ENCODE assay signal across 16 cellular contexts in the genomic region with DNA sequence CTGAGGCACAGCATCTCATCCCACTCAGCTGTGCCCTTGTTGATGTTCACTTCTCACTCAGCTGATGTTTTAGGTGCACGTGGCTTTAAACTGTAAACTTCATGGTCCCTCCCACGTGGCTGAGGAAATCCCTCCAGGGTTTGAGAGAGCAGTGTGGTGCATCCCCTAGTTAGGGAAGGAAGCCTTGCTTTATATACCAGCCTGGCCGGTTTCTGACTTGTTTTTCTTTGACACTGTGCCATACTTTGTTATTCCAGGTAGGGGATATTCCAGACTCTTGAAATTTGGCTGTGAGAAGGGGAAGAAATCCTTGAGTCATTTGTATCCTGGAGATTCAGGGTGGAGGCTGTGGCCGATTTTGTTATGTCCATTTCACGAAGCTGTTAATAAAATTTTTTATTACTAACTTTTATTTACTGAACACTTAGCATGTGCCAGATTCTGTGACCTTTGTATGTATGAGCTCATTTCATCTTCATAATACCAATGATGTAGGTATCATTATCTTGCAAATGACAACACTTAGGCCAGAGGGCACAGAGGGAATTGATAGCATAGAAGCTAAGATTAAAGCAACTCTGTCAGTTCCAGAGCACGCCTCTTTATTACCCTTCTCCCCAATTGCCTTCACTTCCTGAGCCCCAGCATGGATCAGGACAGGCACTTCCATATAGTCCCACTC.
A peak's percentile ranks its signal among the peaks of the same experiment; 100 is the strongest.
DNase-seq lines count a peak whose midpoint lies in the region; ATAC-seq, FAIRE-seq and TF ChIP-seq lines count a peak whose summit lies in the region.
"Had no signal": no experiment of that assay in that cellular context is flagged by ENCODE, and none has a peak within 500 bp of the region (broad histone marks: within the 10 kb centered on the region; RNA-seq: fewer than 3 reads in every experiment).

No MANE protein-coding gene starts in this region.

- H3K27ac Mint-ChIP-seq in activated naive CD4-positive, alpha-beta T cell treated with anti-CD3 and anti-CD28 coated beads, Interleukin-2, amount 10 ng/mL, durations not matched to agents 7 days and 5 days: no peak overlapping the region
- H3K27ac Mint-ChIP-seq: activated CD8-positive, alpha-beta T cell treated with anti-CD3 and anti-CD28 coated beads, Interleukin-2, amount 10 ng/mL, durations not matched to agents 7 days and 5 days had no signal

- ATAC-seq in HG03442 (IDR thresholded peaks at IDR 0.05; ENCODE audit: unreplicated experiment): peak; percentile 58
- no peak for ATAC-seq in HG02884 (IDR thresholded peaks at IDR 0.05; ENCODE audit: unreplicated experiment)
- ATAC-seq: activated CD8-positive, alpha-beta T cell treated with anti-CD3 and anti-CD28 coated beads, Interleukin-2, amount 10 ng/mL, durations not matched to agents 7 days and 5 days had no signal

- H3K27ac ChIP-seq in mesendoderm (ENCODE audit: low read depth, low read length): no peak overlapping the region
- H3K27ac ChIP-seq: ascending aorta, tibial artery had no signal

- TF ChIP-seq CTCF in GM13977 (IDR thresholded peaks at IDR 0.05; ENCODE audit: extremely low read depth, insufficient read depth, missing control alignments) (no peak), bronchial epithelial cell (IDR thresholded peaks at IDR 0.05; ENCODE audit: insufficient read depth, low read length, severe bottlenecking) (no peak)

- H2BK15ac ChIP-seq in mesendoderm (replicated peaks; ENCODE audit: low read depth): no peak overlapping the region

- peaks cover 2% of the 10 kb centered on the region for H3K4me1 ChIP-seq in mesendoderm (ENCODE audit: control insufficient read depth, low read depth, low read length)

- no peaks in the 10 kb centered on the region for H3K79me2 ChIP-seq in mesendoderm (ENCODE audit: control insufficient read depth, insufficient read depth, low read length)

- CTCF ChIA-PET in activated naive CD4-positive, alpha-beta T cell treated with anti-CD3 and anti-CD28 coated beads, Interleukin-2, amount 10 ng/mL, durations not matched to agents 7 days and 5 days (lab: Charles Lee): no interaction called here

- no peak overlapping the region for H3K4me3 Mint-ChIP-seq in activated naive CD4-positive, alpha-beta T cell treated with anti-CD3 and anti-CD28 coated beads, Interleukin-2, amount 10 ng/mL, durations not matched to agents 7 days and 5 days
- H3K4me3 Mint-ChIP-seq: activated CD8-positive, alpha-beta T cell treated with anti-CD3 and anti-CD28 coated beads, Interleukin-2, amount 10 ng/mL, durations not matched to agents 7 days and 5 days had no signal

- no peak overlapping the region for H3K4me2 ChIP-seq in mesendoderm (ENCODE audit: low read length)

- no peak overlapping the region for H4K5ac ChIP-seq in mesendoderm (ENCODE audit: low read length)

- H2BK120ac ChIP-seq in mesendoderm (ENCODE audit: low read depth, low read length): no peak overlapping the region

- no peak for FAIRE-seq in bronchial epithelial cell (lab: Jason Lieb, UNC)

- WGBS in mesendoderm (ENCODE audit: extremely low coverage, insufficient coverage, low lambda C conversion rate): no CpG with 5 or more reads among the region's 6 CpGs

- DNase-seq in GM13977 (ENCODE audit: low spot score) (peak; percentile 27), bronchial epithelial cell (ENCODE audit: low read depth) (peak; percentile 76), mesendoderm (no peak), hypothalamus (lab: John Stamatoyannopoulos, UW) (no peak), SHP77 (lab: John Stamatoyannopoulos, UW) (no peak)
- DNase-seq in activated naive CD4-positive, alpha-beta T cell treated with anti-CD3 and anti-CD28 coated beads, Interleukin-2, amount 10 ng/mL, durations not matched to agents 7 days and 5 days: no peak
- DNase-seq: activated CD8-positive, alpha-beta T cell treated with anti-CD3 and anti-CD28 coated beads, Interleukin-2, amount 10 ng/mL, durations not matched to agents 7 days and 5 days; NCI-H1105 treated with DMSO at 0.1 percent for 48 hours; SIG-M5; stimulated activated CD4-positive, alpha-beta T cell treated with anti-CD3 and anti-CD28 coated beads, Interleukin-2, amount 100 ng/mL, for 24 hours; stimulated activated CD8-positive, alpha-beta memory T cell treated with anti-CD3 and anti-CD28 coated beads, Interleukin-4, amount 100 ng/mL, for 48 hours; T1000; tibial artery had no signal

- H3K27me3 ChIP-seq in bronchial epithelial cell (ENCODE audit: control insufficient read depth, insufficient read depth, low read length): no peaks in the 10 kb centered on the region
- no peaks in the 10 kb centered on the region for H3K27me3 ChIP-seq in mesendoderm (ENCODE audit: insufficient read depth, low read length, poor library complexity)
- H3K27me3 ChIP-seq: ascending aorta, tibial artery had no signal

- in situ Hi-C loops in GM13977 (cut with MboI; ENCODE audit: low pct_unique_long_range_greater_than_20kb, low sequenced_read_pairs, unreplicated experiment): no loop called here

- H3K27me3 Mint-ChIP-seq in activated naive CD4-positive, alpha-beta T cell treated with anti-CD3 and anti-CD28 coated beads, Interleukin-2, amount 10 ng/mL, durations not matched to agents 7 days and 5 days: no peaks in the 10 kb centered on the region

- no peaks in the 10 kb centered on the region for H3K9me3 Mint-ChIP-seq in activated naive CD4-positive, alpha-beta T cell treated with anti-CD3 and anti-CD28 coated beads, Interleukin-2, amount 10 ng/mL, durations not matched to agents 7 days and 5 days

- H3K4me3 ChIP-seq in bronchial epithelial cell (ENCODE audit: low read depth, low read length): no peak overlapping the region
- H3K4me3 ChIP-seq in mesendoderm (ENCODE audit: low read length): no peak overlapping the region
- H3K4me3 ChIP-seq: ascending aorta, tibial artery had no signal

- H3K56ac ChIP-seq in mesendoderm (ENCODE audit: low read length): peak overlapping the region; percentile 76

- no peak overlapping the region for H3K18ac ChIP-seq in mesendoderm (ENCODE audit: low read length)

- no peak overlapping the region for H3K9ac ChIP-seq in mesendoderm (ENCODE audit: low read length)

- no peak overlapping the region for H4K8ac ChIP-seq in mesendoderm (ENCODE audit: low read depth, low read length)

- H3K4me1 Mint-ChIP-seq in activated naive CD4-positive, alpha-beta T cell treated with anti-CD3 and anti-CD28 coated beads, Interleukin-2, amount 10 ng/mL, durations not matched to agents 7 days and 5 days: no peaks in the 10 kb centered on the region

- H2BK5ac ChIP-seq in mesendoderm (ENCODE audit: low read length): no peak overlapping the region

- no peak overlapping the region for H2AK5ac ChIP-seq in mesendoderm (ENCODE audit: low read length)

- H3K23ac ChIP-seq in mesendoderm (ENCODE audit: low read length): peak overlapping the region; percentile 45

- no peaks in the 10 kb centered on the region for H3K79me1 ChIP-seq in mesendoderm (ENCODE audit: low read length)

- no peaks in the 10 kb centered on the region for H3K36me3 ChIP-seq in bronchial epithelial cell (ENCODE audit: control insufficient read depth, insufficient read depth, low read length)
- H3K36me3 ChIP-seq in mesendoderm (ENCODE audit: control insufficient read depth, insufficient read depth, low read length): no peaks in the 10 kb centered on the region

- H3K36me3 Mint-ChIP-seq in activated naive CD4-positive, alpha-beta T cell treated with anti-CD3 and anti-CD28 coated beads, Interleukin-2, amount 10 ng/mL, durations not matched to agents 7 days and 5 days: no peaks in the 10 kb centered on the region

- no peak overlapping the region for H3K4ac ChIP-seq in mesendoderm (ENCODE audit: low read depth, low read length)

Comparison
In these comparisons a context has a peak if more than half of its experiments do, and no peak if none do; other contexts are left out.
1. DNase-seq: peak in GM13977 (single experiment) and bronchial epithelial cell (single experiment); none in mesendoderm (single experiment), hypothalamus (0 of 51), SHP77 (0 of 2) and activated naive CD4-positive, alpha-beta T cell treated with anti-CD3 and anti-CD28 coated beads, Interleukin-2, amount 10 ng/mL, durations not matched to agents 7 days and 5 days (single experiment).